23 cellular contexts compared by ENCODE assay signal in genomic region chrX:85836868-85837267, GRCh38.
A peak's percentile ranks its signal among the peaks of the same experiment; 100 is the strongest.
DNase-seq lines count a peak whose midpoint lies in the region; ATAC-seq and TF ChIP-seq lines count a peak whose summit lies in the region.
"Had no signal": no experiment of that assay in that cellular context is flagged by ENCODE, and none has a peak within 500 bp of the region (broad histone marks: within the 10 kb centered on the region; RNA-seq: fewer than 3 reads in every experiment).

No MANE protein-coding gene starts in this region.

- H3K27me3 Mint-ChIP-seq in T-helper 17 cell: no peaks in the 10 kb centered on the region
- peaks cover 10% of the 10 kb centered on the region for H3K27me3 Mint-ChIP-seq in osteocyte (ENCODE audit: unreplicated experiment)
- H3K27me3 Mint-ChIP-seq: activated naive CD4-positive, alpha-beta T cell treated with anti-CD3 and anti-CD28 coated beads, Interleukin-2, amount 10 ng/mL, durations not matched to agents 7 days and 5 days had no signal

- no peaks in the 10 kb centered on the region for H3K27me3 ChIP-seq in transverse colon
- H3K27me3 ChIP-seq: upper lobe of right lung had no signal

- DNase-seq in Ammon's horn (ENCODE audit: low spot score) (peak; percentile 1), LHCN-M2 (ENCODE audit: low read depth) (peak; percentile 36), astrocyte of the hippocampus (ENCODE audit: low read depth, low spot score) (peak; percentile 18), kidney tubule cell (ENCODE audit: low spot score) (peak; percentile 38), T-helper 17 cell (no peak), transverse colon (no peak), osteocyte (ENCODE audit: extremely low spot score, unreplicated experiment) (no peak)
- DNase-seq: activated CD4-positive, CD25-positive, alpha-beta regulatory T cell; activated naive CD4-positive, alpha-beta T cell treated with anti-CD3 and anti-CD28 coated beads, Interleukin-2, amount 10 ng/mL, durations not matched to agents 7 days and 5 days; C1 segment of cervical spinal cord; caudate nucleus; DMS79; effector CD8-positive, alpha-beta T cell; head of caudate nucleus; KBM-7; mucosa of descending colon; NCI-H510A; RPMI8226; small intestine; stimulated activated naive B cell treated with anti-CD40 and anti-IgM and Interleukin-4, amounts not matched to agents 10 μg/mL and 1 μg/mL and 100 μg/mL, for 72 hours; upper lobe of right lung had no signal

- H3K36me3 ChIP-seq in transverse colon: no peaks in the 10 kb centered on the region
- H3K36me3 ChIP-seq: upper lobe of right lung had no signal

- no peak for TF ChIP-seq EP300 in transverse colon (IDR thresholded peaks at IDR 0.05; ENCODE audit: low read depth)

- H3K4me3 Mint-ChIP-seq in T-helper 17 cell (no peak overlapping the region), osteocyte (ENCODE audit: unreplicated experiment) (no peak overlapping the region)
- H3K4me3 Mint-ChIP-seq: activated naive CD4-positive, alpha-beta T cell treated with anti-CD3 and anti-CD28 coated beads, Interleukin-2, amount 10 ng/mL, durations not matched to agents 7 days and 5 days; stimulated activated naive B cell treated with anti-CD40 and anti-IgM and Interleukin-4, amounts not matched to agents 10 μg/mL and 1 μg/mL and 100 μg/mL, for 72 hours; T-helper 1 cell treated with Interleukin-12 subunit alpha and Interleukin-12 subunit beta and Interleukin-4 antibody, amounts not matched to agents 30 μg/mL and 1 μg/mL, for 36 hours had no signal

- peaks cover 5% of the 10 kb centered on the region for H3K9me3 Mint-ChIP-seq in osteocyte (ENCODE audit: unreplicated experiment)
- H3K9me3 Mint-ChIP-seq: T-helper 1 cell treated with Interleukin-12 subunit alpha and Interleukin-12 subunit beta and Interleukin-4 antibody, amounts not matched to agents 30 μg/mL and 1 μg/mL, for 36 hours had no signal

- no peak overlapping the region for H3K27ac Mint-ChIP-seq in T-helper 17 cell
- no peak overlapping the region for H3K27ac Mint-ChIP-seq in osteocyte (ENCODE audit: unreplicated experiment)
- H3K27ac Mint-ChIP-seq: activated naive CD4-positive, alpha-beta T cell treated with anti-CD3 and anti-CD28 coated beads, Interleukin-2, amount 10 ng/mL, durations not matched to agents 7 days and 5 days; stimulated activated naive B cell treated with anti-CD40 and anti-IgM and Interleukin-4, amounts not matched to agents 10 μg/mL and 1 μg/mL and 100 μg/mL, for 72 hours; T-helper 1 cell treated with Interleukin-12 subunit alpha and Interleukin-12 subunit beta and Interleukin-4 antibody, amounts not matched to agents 30 μg/mL and 1 μg/mL, for 36 hours had no signal

- intact Hi-C loops in transverse colon (cut with DNase I; ENCODE audit: low total_unique reads): no loop called here

- TF ChIP-seq CTCF in transverse colon (IDR thresholded peaks at IDR 0.05): no peak
- no peak for TF ChIP-seq CTCF in osteocyte (IDR thresholded peaks at IDR 0.05)

- in situ Hi-C loops in transverse colon (cut with MboI; ENCODE audit: low pct_ligation_motif_present in 1 of 4, low pct_unique_long_range_greater_than_20kb in 1 of 4, low sequenced_read_pairs in 3 of 4): no loop called here

- no peaks in the 10 kb centered on the region for H3K9me3 ChIP-seq in T-helper 17 cell (ENCODE audit: control insufficient read depth, low read length, poor library complexity, severe bottlenecking)
- H3K9me3 ChIP-seq in transverse colon: no peaks in the 10 kb centered on the region
- H3K9me3 ChIP-seq: mucosa of descending colon, upper lobe of right lung had no signal

- H3K4me3 ChIP-seq in transverse colon: no peak overlapping the region
- H3K4me3 ChIP-seq: mucosa of descending colon, upper lobe of right lung had no signal

- H3K27ac ChIP-seq in transverse colon: no peak overlapping the region
- H3K27ac ChIP-seq: upper lobe of right lung had no signal

- 62 to 71% methylated on average over 1 to 2 of the region's 2 CpGs for WGBS in transverse colon (ENCODE audit: low coverage in 1 of 2), 2 donors

- no peaks in the 10 kb centered on the region for H3K4me1 Mint-ChIP-seq in T-helper 17 cell
- no peaks in the 10 kb centered on the region for H3K4me1 Mint-ChIP-seq in osteocyte (ENCODE audit: unreplicated experiment)
- H3K4me1 Mint-ChIP-seq: activated naive CD4-positive, alpha-beta T cell treated with anti-CD3 and anti-CD28 coated beads, Interleukin-2, amount 10 ng/mL, durations not matched to agents 7 days and 5 days; stimulated activated naive B cell treated with anti-CD40 and anti-IgM and Interleukin-4, amounts not matched to agents 10 μg/mL and 1 μg/mL and 100 μg/mL, for 72 hours had no signal

- H3K36me3 Mint-ChIP-seq in T-helper 17 cell (ENCODE audit: low read depth) (no peaks in the 10 kb centered on the region), osteocyte (ENCODE audit: unreplicated experiment) (no peaks in the 10 kb centered on the region)
- H3K36me3 Mint-ChIP-seq: activated naive CD4-positive, alpha-beta T cell treated with anti-CD3 and anti-CD28 coated beads, Interleukin-2, amount 10 ng/mL, durations not matched to agents 7 days and 5 days; stimulated activated naive B cell treated with anti-CD40 and anti-IgM and Interleukin-4, amounts not matched to agents 10 μg/mL and 1 μg/mL and 100 μg/mL, for 72 hours had no signal

- no peak for TF ChIP-seq POLR2A in transverse colon (IDR thresholded peaks at IDR 0.05)

- H3K4me1 ChIP-seq in transverse colon: no peaks in the 10 kb centered on the region
- H3K4me1 ChIP-seq: upper lobe of right lung had no signal

- ATAC-seq in T-helper 17 cell: no peak
- no peak for ATAC-seq in GM21423 (IDR thresholded peaks at IDR 0.05; ENCODE audit: unreplicated experiment)
- ATAC-seq: mucosa of descending colon; stimulated activated naive B cell treated with anti-CD40 and anti-IgM and Interleukin-4, amounts not matched to agents 10 μg/mL and 1 μg/mL and 100 μg/mL, for 72 hours; upper lobe of right lung had no signal

Comparison
In these comparisons a context has a peak if more than half of its experiments do, and no peak if none do; other contexts are left out.
1. DNase-seq: peak in Ammon's horn (single experiment), LHCN-M2 (single experiment), astrocyte of the hippocampus (single experiment) and kidney tubule cell (single experiment); none in T-helper 17 cell (0 of 3), transverse colon (single experiment) and osteocyte (single experiment).